32 cellular contexts compared by ENCODE assay signal in the genomic region with DNA sequence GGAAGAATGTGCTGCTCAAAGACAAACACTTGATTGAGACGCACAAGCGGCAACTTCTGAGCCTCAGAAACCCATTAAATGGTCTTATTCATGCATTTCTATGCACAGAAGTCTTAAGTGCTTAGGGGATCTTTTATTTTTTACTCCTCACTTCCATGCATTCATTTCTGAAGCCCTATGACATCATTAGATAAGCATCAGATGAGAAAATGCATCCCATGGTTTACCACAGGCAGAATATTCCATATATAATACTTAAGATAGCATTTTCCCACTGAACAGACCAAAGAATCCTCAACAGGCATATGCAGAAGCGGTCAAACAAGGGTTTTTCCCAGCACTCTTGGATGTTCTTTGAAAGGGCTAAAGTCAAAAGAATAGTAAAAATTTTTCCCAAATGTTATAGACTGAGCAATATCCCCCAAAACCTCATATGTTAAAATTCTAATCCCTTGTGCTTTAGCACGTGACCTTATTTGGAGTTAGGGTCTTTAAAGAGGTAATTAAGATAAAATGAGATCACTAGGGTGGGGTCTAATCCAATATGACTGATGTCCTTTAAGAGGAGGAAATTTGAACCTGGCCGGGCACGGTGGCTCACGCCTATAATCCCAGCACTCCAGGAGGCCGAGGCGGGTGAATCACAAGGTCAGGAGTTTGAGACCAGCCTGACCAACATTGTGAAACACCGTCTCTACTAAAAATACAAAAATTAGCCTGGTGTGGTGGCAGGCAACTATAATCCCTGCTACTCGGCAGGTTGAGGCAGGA. TPM values are rescaled to one million over a fixed set of nuclear protein-coding genes. Genes with fewer than 3 reads are reported as not detected.
DNase-seq lines count a peak whose midpoint lies in the region; ATAC-seq, FAIRE-seq and TF ChIP-seq lines count a peak whose summit lies in the region.
"Had no signal": no experiment of that assay in that cellular context is flagged by ENCODE, and none has a peak within 500 bp of the region (broad histone marks: within the 10 kb centered on the region; RNA-seq: fewer than 3 reads in every experiment).

No MANE protein-coding gene starts in this region.

- ATAC-seq in right cardiac atrium: no peak
- ATAC-seq in HG02759 (IDR thresholded peaks at IDR 0.05; ENCODE audit: unreplicated experiment): no peak
- no peak for ATAC-seq in GM21576 (IDR thresholded peaks at IDR 0.05; ENCODE audit: unreplicated experiment)
- ATAC-seq: GM23338, PC-3 had no signal

- H4K20me1 ChIP-seq in astrocyte (ENCODE audit: insufficient read depth, low read length): no peaks in the 10 kb centered on the region

- H3K27ac ChIP-seq in right atrium auricular region (no peak overlapping the region), right cardiac atrium (ENCODE audit: low read length) (no peak overlapping the region), astrocyte (ENCODE audit: low read depth, low read length) (peak overlapping the region; percentile 88), coronary artery (no peak overlapping the region)
- H3K27ac ChIP-seq: 22Rv1, breast epithelium, neural progenitor cell, thoracic aorta, VCaP had no signal

- intact Hi-C loops in right cardiac atrium (cut with DNase I): no loop called here

- H3K36me3 ChIP-seq in right atrium auricular region (no peaks in the 10 kb centered on the region), astrocyte (ENCODE audit: insufficient read depth, low read length) (no peaks in the 10 kb centered on the region)
- H3K36me3 ChIP-seq: breast epithelium, MG63, neural progenitor cell, thoracic aorta had no signal

- H3K27ac Mint-ChIP-seq in astrocyte (ENCODE audit: unreplicated experiment): peak overlapping the region; percentile 91
- H3K27ac Mint-ChIP-seq: GM23338; neural progenitor cell; stimulated activated naive CD8-positive, alpha-beta T cell treated with anti-CD3 and anti-CD28 coated beads, Interleukin-15, Interleukin-2, amounts not matched to agents 100 ng/mL and 50 ng/mL, for 24 hours had no signal

- H2AFZ ChIP-seq in astrocyte (ENCODE audit: low read depth, low read length): no peak overlapping the region
- H2AFZ ChIP-seq: GM23338, neural progenitor cell had no signal

- peaks cover 39% of the 10 kb centered on the region for H3K4me1 Mint-ChIP-seq in astrocyte (ENCODE audit: low read depth, unreplicated experiment)
- H3K4me1 Mint-ChIP-seq: GM23338 had no signal

- no peak for TF ChIP-seq CTCF in right atrium auricular region (IDR thresholded peaks at IDR 0.05)
- no peak for TF ChIP-seq CTCF in astrocyte (IDR thresholded peaks at IDR 0.05; ENCODE audit: insufficient read depth, low read depth, low read length)
- no peak for TF ChIP-seq CTCF in fibroblast of villous mesenchyme (IDR thresholded peaks at IDR 0.05; ENCODE audit: insufficient read depth, low read depth, low read length)
- TF ChIP-seq CTCF in coronary artery (IDR thresholded peaks at IDR 0.05): no peak

- H3K4me2 ChIP-seq in astrocyte (ENCODE audit: low read length): peak overlapping the region; percentile 38
- H3K4me2 ChIP-seq: GM23338, neural progenitor cell had no signal

- peaks cover 3% of the 10 kb centered on the region for H3K36me3 Mint-ChIP-seq in astrocyte (ENCODE audit: low read depth, unreplicated experiment)
- H3K36me3 Mint-ChIP-seq: neural progenitor cell had no signal

- peaks cover 14% of the 10 kb centered on the region for H3K27me3 Mint-ChIP-seq in astrocyte (ENCODE audit: low read depth, unreplicated experiment)

- H3K9me3 Mint-ChIP-seq in astrocyte (ENCODE audit: unreplicated experiment): peaks cover 3% of the 10 kb centered on the region
- H3K9me3 Mint-ChIP-seq: stimulated activated naive CD8-positive, alpha-beta T cell treated with anti-CD3 and anti-CD28 coated beads, Interleukin-15, Interleukin-2, amounts not matched to agents 100 ng/mL and 50 ng/mL, for 24 hours had no signal

- no peak overlapping the region for H3K4me3 Mint-ChIP-seq in astrocyte (ENCODE audit: unreplicated experiment)
- H3K4me3 Mint-ChIP-seq: GM23338; neural progenitor cell; stimulated activated naive CD8-positive, alpha-beta T cell treated with anti-CD3 and anti-CD28 coated beads, Interleukin-15, Interleukin-2, amounts not matched to agents 100 ng/mL and 50 ng/mL, for 24 hours had no signal

- H3K79me2 ChIP-seq in astrocyte (ENCODE audit: insufficient read depth, low read length): no peaks in the 10 kb centered on the region

- no peaks in the 10 kb centered on the region for H3K9me3 ChIP-seq in right atrium auricular region
- H3K9me3 ChIP-seq in right cardiac atrium (ENCODE audit: control insufficient read depth, low read length): no peaks in the 10 kb centered on the region
- no peaks in the 10 kb centered on the region for H3K9me3 ChIP-seq in astrocyte (ENCODE audit: insufficient read depth, low read depth, low read length)
- H3K9me3 ChIP-seq: breast epithelium, MG63, thoracic aorta had no signal

- DNase-seq in right atrium auricular region (ENCODE audit: low spot score): peak; percentile 49
- no peak for DNase-seq in right cardiac atrium
- peak; percentile 87 for DNase-seq in astrocyte (ENCODE audit: low read depth)
- DNase-seq in fibroblast of villous mesenchyme (ENCODE audit: low read depth): peak; percentile 79
- no peak for DNase-seq in coronary artery (ENCODE audit: low spot score)
- no peak for DNase-seq in NCI-H1092 treated with DMSO at 0.1 percent for 48 hours (lab: John Stamatoyannopoulos, UW)
- DNase-seq: activated CD4-positive, alpha-beta T cell treated with anti-CD3 and anti-CD28 coated beads for 48 hours; activated CD8-positive, alpha-beta memory T cell treated with anti-CD3 and anti-CD28 coated beads for 24 hours; activated gamma-delta T cell treated with Interleukin-2 at 50 U/mL for 16 hours; Calu3; effector memory CD4-positive, alpha-beta T cell; erythroblast; foreskin melanocyte; MG63; NCI-H1417 treated with DMSO at 0.1 percent for 48 hours; NCI-H510A treated with DMSO at 0.1 percent for 48 hours; NK-92 treated with Interleukin-12 subunit alpha and Interleukin-12 subunit beta, amount 100 ng/mL, for 24 hours; PC-3; Right ventricle myocardium superior had no signal

- H3K4me1 ChIP-seq in right atrium auricular region: peaks cover 0 to 8% of the 10 kb centered on the region in 2 donors
- H3K4me1 ChIP-seq in right cardiac atrium (ENCODE audit: control insufficient read depth, insufficient read depth, low read length): no peaks in the 10 kb centered on the region
- H3K4me1 ChIP-seq in astrocyte (ENCODE audit: insufficient read depth, low read length): peaks cover 20% of the 10 kb centered on the region
- H3K4me1 ChIP-seq: breast epithelium had no signal

- no peak for FAIRE-seq in astrocyte (lab: Jason Lieb, UNC)
- FAIRE-seq: colon, GM12891, urothelium cell line had no signal

- H3K9ac ChIP-seq in astrocyte (ENCODE audit: low read length): peak overlapping the region; percentile 69
- H3K9ac ChIP-seq: neural progenitor cell had no signal

- H3K4me3 ChIP-seq in right atrium auricular region (no peak overlapping the region), right cardiac atrium (ENCODE audit: low read length) (no peak overlapping the region), astrocyte (ENCODE audit: insufficient read depth, low read depth, low read length) (no peak overlapping the region), fibroblast of villous mesenchyme (ENCODE audit: low read depth, low read length) (no peak overlapping the region), coronary artery (no peak overlapping the region)
- H3K4me3 ChIP-seq: breast epithelium, GM23338, lung, MG63, neural progenitor cell, thoracic aorta had no signal

- 88% methylated on average over 11 of the region's 11 CpGs for WGBS in right cardiac atrium

- H3K27me3 ChIP-seq in right atrium auricular region (no peaks in the 10 kb centered on the region), right cardiac atrium (ENCODE audit: control insufficient read depth, insufficient read depth) (no peaks in the 10 kb centered on the region), astrocyte (ENCODE audit: insufficient read depth, low read length) (peaks cover 6% of the 10 kb centered on the region)
- H3K27me3 ChIP-seq: breast epithelium, MG63 had no signal

RNA-seq across cellular contexts. Expression of gene FAM89A, which starts 22.6 kb away (rescaled TPM):
- total RNA-seq in right atrium auricular region (10 to 100 TPM in 1 of 2 donors, 1 to 10 TPM in 1; 6.4 to 11.2 TPM), right cardiac atrium (1 to 10 TPM; 2.3 to 7.3 (median 4.6) TPM), astrocyte (9.6 and 12.6 TPM in 2 replicates), fibroblast of villous mesenchyme (7.7 and 22.5 TPM in 2 replicates)
- polyA plus RNA-seq in right cardiac atrium: 7.7 TPM

Comparison
In these comparisons a context has a peak if more than half of its experiments do, and no peak if none do; other contexts are left out.
1. DNase-seq: peak in right atrium auricular region (single experiment), astrocyte (single experiment) and fibroblast of villous mesenchyme (single experiment); none in right cardiac atrium (0 of 3), coronary artery (single experiment) and NCI-H1092 treated with DMSO at 0.1 percent for 48 hours (single experiment).